ENCODE assay signal across 11 cellular contexts in genomic region chr18:9960263-9960904, GRCh38.
"Had no signal": no experiment of that assay in that cellular context is flagged by ENCODE, and none has a peak within 500 bp of the region (broad histone marks: within the 10 kb centered on the region; RNA-seq: fewer than 3 reads in every experiment).

No MANE protein-coding gene starts in this region.

- H3K4me3 Mint-ChIP-seq: activated CD4-positive, alpha-beta T cell treated with anti-CD3 and anti-CD28 coated beads, Interleukin-2, amount 10 ng/mL, durations not matched to agents 24 days and 14 days; activated naive CD8-positive, alpha-beta T cell treated with anti-CD3 and anti-CD28 coated beads, Interleukin-2, amount 10 ng/mL, durations not matched to agents 7 days and 5 days; natural killer cell treated with Interleukin-12 subunit alpha and Interleukin-12 subunit beta and Interleukin-15 and Interleukin-18, amount 100 ng/mL, for 72 hours; stimulated activated effector memory CD8-positive, alpha-beta T cell treated with anti-CD3 and anti-CD28 coated beads, Interleukin-12 subunit alpha, Interleukin-12 subunit beta, amount 100 ng/mL, for 72 hours had no signal

- H3K36me3 Mint-ChIP-seq: natural killer cell treated with Interleukin-12 subunit alpha and Interleukin-12 subunit beta and Interleukin-15 and Interleukin-18, amount 100 ng/mL, for 72 hours had no signal

- H3K27ac Mint-ChIP-seq: activated CD4-positive, alpha-beta T cell treated with anti-CD3 and anti-CD28 coated beads, Interleukin-2, amount 10 ng/mL, durations not matched to agents 24 days and 14 days; activated naive CD8-positive, alpha-beta T cell treated with anti-CD3 and anti-CD28 coated beads, Interleukin-2, amount 10 ng/mL, durations not matched to agents 7 days and 5 days; natural killer cell treated with Interleukin-12 subunit alpha and Interleukin-12 subunit beta and Interleukin-15 and Interleukin-18, amount 100 ng/mL, for 72 hours; progenitor cell of endocrine pancreas; stimulated activated effector memory CD8-positive, alpha-beta T cell treated with anti-CD3 and anti-CD28 coated beads, Interleukin-12 subunit alpha, Interleukin-12 subunit beta, amount 100 ng/mL, for 72 hours had no signal

- H3K27me3 Mint-ChIP-seq: natural killer cell treated with Interleukin-12 subunit alpha and Interleukin-12 subunit beta and Interleukin-15 and Interleukin-18, amount 100 ng/mL, for 72 hours; progenitor cell of endocrine pancreas had no signal

- H3K27me3 ChIP-seq: ascending aorta, dorsolateral prefrontal cortex, esophagus muscularis mucosa had no signal

- H3K4me1 Mint-ChIP-seq: activated CD4-positive, alpha-beta T cell treated with anti-CD3 and anti-CD28 coated beads, Interleukin-2, amount 10 ng/mL, durations not matched to agents 24 days and 14 days; activated naive CD8-positive, alpha-beta T cell treated with anti-CD3 and anti-CD28 coated beads, Interleukin-2, amount 10 ng/mL, durations not matched to agents 7 days and 5 days had no signal

- H3K9me3 Mint-ChIP-seq: activated CD4-positive, alpha-beta T cell treated with anti-CD3 and anti-CD28 coated beads, Interleukin-2, amount 10 ng/mL, durations not matched to agents 24 days and 14 days; activated naive CD8-positive, alpha-beta T cell treated with anti-CD3 and anti-CD28 coated beads, Interleukin-2, amount 10 ng/mL, durations not matched to agents 7 days and 5 days; natural killer cell treated with Interleukin-12 subunit alpha and Interleukin-12 subunit beta and Interleukin-15 and Interleukin-18, amount 100 ng/mL, for 72 hours; stimulated activated effector memory CD8-positive, alpha-beta T cell treated with anti-CD3 and anti-CD28 coated beads, Interleukin-12 subunit alpha, Interleukin-12 subunit beta, amount 100 ng/mL, for 72 hours had no signal

- ATAC-seq: natural killer cell treated with Interleukin-12 subunit alpha and Interleukin-12 subunit beta and Interleukin-15 and Interleukin-18, amount 100 ng/mL, for 72 hours; stimulated activated effector memory CD8-positive, alpha-beta T cell treated with anti-CD3 and anti-CD28 coated beads, Interleukin-12 subunit alpha, Interleukin-12 subunit beta, amount 100 ng/mL, for 72 hours had no signal

- H3K9me3 ChIP-seq: ascending aorta, esophagus muscularis mucosa had no signal

- H3K4me3 ChIP-seq: ascending aorta, dorsolateral prefrontal cortex, esophagus muscularis mucosa had no signal

- DNase-seq: activated naive CD8-positive, alpha-beta T cell treated with anti-CD3 and anti-CD28 coated beads, Interleukin-2, amount 10 ng/mL, durations not matched to agents 7 days and 5 days; dorsolateral prefrontal cortex; right cardiac atrium; trophoblast cell; WERI-Rb-1 had no signal
